In the genomic region with DNA sequence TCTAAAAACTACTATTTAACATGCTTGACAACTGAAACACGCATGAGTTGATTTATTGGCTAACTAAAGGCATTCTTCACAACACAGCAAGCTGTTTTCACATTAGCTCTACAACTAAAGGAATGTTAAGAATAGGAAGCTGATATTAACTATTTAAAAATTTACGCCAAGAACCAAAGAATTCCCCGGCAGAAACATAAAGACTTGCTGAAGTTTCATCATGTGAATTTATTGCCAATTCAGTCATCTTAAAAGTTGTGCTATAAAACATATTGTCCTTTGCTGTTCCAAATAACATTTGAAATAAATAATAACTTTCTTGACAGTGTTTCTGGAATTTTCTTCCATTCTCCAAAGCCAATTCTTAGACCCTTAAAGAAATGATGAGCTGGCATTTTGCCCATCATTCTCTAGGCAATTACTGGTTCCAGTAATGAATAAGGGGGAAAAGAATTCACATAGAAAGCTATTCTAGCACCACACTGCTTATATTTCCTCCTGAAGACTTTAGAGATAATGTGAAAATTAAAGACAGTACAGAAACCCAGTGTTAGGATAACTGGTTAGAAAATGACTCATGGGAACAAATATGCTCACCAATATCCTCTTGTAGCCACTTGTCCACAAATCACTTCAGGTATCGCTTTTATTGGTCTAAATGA, we compare ENCODE assay signal across 17 cellular contexts.
DNase-seq lines count a peak whose midpoint lies in the region; ATAC-seq and TF ChIP-seq lines count a peak whose summit lies in the region.
"Had no signal": no experiment of that assay in that cellular context is flagged by ENCODE, and none has a peak within 500 bp of the region (broad histone marks: within the 10 kb centered on the region; RNA-seq: fewer than 3 reads in every experiment).

No MANE protein-coding gene starts in this region.

- H3K9me3 Mint-ChIP-seq in activated CD8-positive, alpha-beta memory T cell treated with anti-CD3 and anti-CD28 coated beads, Interleukin-2, amount 10 ng/mL, durations not matched to agents 7 days and 5 days (ENCODE audit: low read depth): no peaks in the 10 kb centered on the region

- H3K27me3 Mint-ChIP-seq in activated CD8-positive, alpha-beta memory T cell treated with anti-CD3 and anti-CD28 coated beads, Interleukin-2, amount 10 ng/mL, durations not matched to agents 7 days and 5 days: no peaks in the 10 kb centered on the region

- in situ Hi-C loops in transverse colon (cut with MboI; ENCODE audit: low pct_ligation_motif_present in 1 of 4, low pct_unique_long_range_greater_than_20kb in 1 of 4, low sequenced_read_pairs in 3 of 4): no loop called here

- peaks cover 4 to 32% (median 5%) of the 10 kb centered on the region in 4 donors for H3K4me1 ChIP-seq in transverse colon
- H3K4me1 ChIP-seq: BE2C had no signal

- no peaks in the 10 kb centered on the region for H3K27me3 ChIP-seq in transverse colon
- H3K27me3 ChIP-seq: BE2C, hepatocyte had no signal

- no peak overlapping the region for H3K27ac Mint-ChIP-seq in activated CD8-positive, alpha-beta memory T cell treated with anti-CD3 and anti-CD28 coated beads, Interleukin-2, amount 10 ng/mL, durations not matched to agents 7 days and 5 days

- DNase-seq in AG08395 (ENCODE audit: low spot score): peak; percentile 37
- DNase-seq in HT1080 (ENCODE audit: low read depth): peak; percentile 89
- peak; percentile 49 to 81 for DNase-seq in cardiac fibroblast (ENCODE audit: low read depth in 2 of 2)
- DNase-seq in kidney glomerular epithelial cell (lab: John Stamatoyannopoulos, UW): peak; percentile 32
- no peak for DNase-seq in transverse colon
- no peak for DNase-seq in activated CD8-positive, alpha-beta memory T cell treated with anti-CD3 and anti-CD28 coated beads, Interleukin-2, amount 10 ng/mL, durations not matched to agents 7 days and 5 days
- DNase-seq: activated CD8-positive, alpha-beta memory T cell treated with anti-CD3 and anti-CD28 coated beads, Interleukin-2, amount 50 U/mL, for 4 hours; BE2C; MV-4-11; NCI-H524 treated with DMSO at 0.1 percent for 48 hours; occipital lobe; Right ventricle myocardium superior; stimulated activated CD4-positive, alpha-beta T cell treated with anti-CD3 and anti-CD28 coated beads, Interleukin-2, amount 100 ng/mL, for 24 hours had no signal

- TF ChIP-seq EP300 in transverse colon (IDR thresholded peaks at IDR 0.05; ENCODE audit: low read depth): no peak

- TF ChIP-seq CTCF in cardiac fibroblast (IDR thresholded peaks at IDR 0.05; ENCODE audit: low read depth, low read length) (no peak), transverse colon (IDR thresholded peaks at IDR 0.05) (no peak)

- H3K36me3 ChIP-seq in transverse colon: no peaks in the 10 kb centered on the region
- H3K36me3 ChIP-seq: BE2C had no signal

- H3K4me3 ChIP-seq in cardiac fibroblast (replicated peaks in 1 of 2; ENCODE audit: low read depth in 2 of 2, low read length in 2 of 2) (no peak overlapping the region), transverse colon (no peak overlapping the region)
- H3K4me3 ChIP-seq: hepatocyte, lung had no signal

- no peaks in the 10 kb centered on the region for H3K9me3 ChIP-seq in transverse colon
- H3K9me3 ChIP-seq: BE2C had no signal

- TF ChIP-seq POLR2A in transverse colon (IDR thresholded peaks at IDR 0.05): no peak

- intact Hi-C loops in transverse colon (cut with DNase I; ENCODE audit: low total_unique reads): no loop called here

- no peaks in the 10 kb centered on the region for H3K36me3 Mint-ChIP-seq in activated CD8-positive, alpha-beta memory T cell treated with anti-CD3 and anti-CD28 coated beads, Interleukin-2, amount 10 ng/mL, durations not matched to agents 7 days and 5 days

- CTCF ChIA-PET in activated CD8-positive, alpha-beta memory T cell treated with anti-CD3 and anti-CD28 coated beads, Interleukin-2, amount 10 ng/mL, durations not matched to agents 7 days and 5 days (lab: Charles Lee): no interaction called here

- H3K27ac ChIP-seq in transverse colon: peak overlapping the region in 1 of 4 donors; percentile 1
- H3K27ac ChIP-seq: hepatocyte had no signal

- no peak overlapping the region for H3K4me3 Mint-ChIP-seq in activated CD8-positive, alpha-beta memory T cell treated with anti-CD3 and anti-CD28 coated beads, Interleukin-2, amount 10 ng/mL, durations not matched to agents 7 days and 5 days

- ATAC-seq in HG03378 (IDR thresholded peaks at IDR 0.05; ENCODE audit: unreplicated experiment) (no peak), HG03439 (IDR thresholded peaks at IDR 0.05; ENCODE audit: unreplicated experiment) (no peak)
- ATAC-seq in activated CD8-positive, alpha-beta memory T cell treated with anti-CD3 and anti-CD28 coated beads, Interleukin-2, amount 10 ng/mL, durations not matched to agents 7 days and 5 days: no peak

- no peaks in the 10 kb centered on the region for H3K4me1 Mint-ChIP-seq in activated CD8-positive, alpha-beta memory T cell treated with anti-CD3 and anti-CD28 coated beads, Interleukin-2, amount 10 ng/mL, durations not matched to agents 7 days and 5 days

- WGBS in transverse colon (ENCODE audit: low coverage in 1 of 2), 2 donors: 80 to 84% methylated on average over 4 of the region's 4 CpGs

Comparison
In these comparisons a context has a peak if more than half of its experiments do, and no peak if none do; other contexts are left out.
1. DNase-seq: peak in AG08395 (single experiment), HT1080 (single experiment), cardiac fibroblast (2 of 2) and kidney glomerular epithelial cell (single experiment); none in transverse colon (single experiment) and activated CD8-positive, alpha-beta memory T cell treated with anti-CD3 and anti-CD28 coated beads, Interleukin-2, amount 10 ng/mL, durations not matched to agents 7 days and 5 days (single experiment).